ENCODE assay signal across 1 cellular context in genomic region chr19:54137114-54137912, GRCh38.
TF ChIP-seq lines count a peak whose summit lies in the region.

Gene CNOT3, plus strand, starts transcription at chr19:54137762. Its CDS starts 5,217 bp downstream, at chr19:54142979.

TF ChIP-seq in K562, 482 proteins besides CTCF, POLR2A, EP300 and RAD21 (continued from another document and continues in another):
- TF ChIP-seq RBM22 (IDR thresholded peaks at IDR 0.05; ENCODE audit: low read depth, low read length, poor library complexity, severe bottlenecking) (no peak), SMARCA4 (IDR thresholded peaks at IDR 0.05) (no peak), SUPT5H (IDR thresholded peaks at IDR 0.05) (peak; percentile 79), GABPA (tag; conservative IDR thresholded peaks at IDR 0.05; ENCODE audit: low read depth) (peak; percentile 11), SIN3A (IDR thresholded peaks at IDR 0.05; ENCODE audit: borderline replicate concordance in 2 of 2, control insufficient read depth in 1 of 2, low read depth in 2 of 2, low read length in 2 of 2) (no peak; a peak in 1 of 4 replicates), PKNOX1 (IDR thresholded peaks at IDR 0.05) (peak; percentile 99), ZFX (CRISPR knock-in tag; IDR thresholded peaks at IDR 0.05) (peak; percentile 91), GATAD2A (IDR thresholded peaks at IDR 0.05) (no peak), KDM5B (IDR thresholded peaks at IDR 0.05; ENCODE audit: insufficient replicate concordance, low read depth, low read length) (peak; percentile 76), POU5F1 (IDR thresholded peaks at IDR 0.05; ENCODE audit: borderline replicate concordance, low read depth, low read length, partially characterized antibody) (no peak), ZC3H8 (IDR thresholded peaks at IDR 0.05) (no peak), FOXA1 (IDR thresholded peaks at IDR 0.05; ENCODE audit: borderline replicate concordance) (no peak), NEUROD1 (IDR thresholded peaks at IDR 0.05; ENCODE audit: borderline replicate concordance, low read depth, low read length, partially characterized antibody) (peak; percentile 100), ZBTB49 (CRISPR knock-in tag; IDR thresholded peaks at IDR 0.05; ENCODE audit: borderline replicate concordance) (no peak), ZNF79 (CRISPR knock-in tag; IDR thresholded peaks at IDR 0.05; ENCODE audit: low read depth) (no peak), HCFC1 (IDR thresholded peaks at IDR 0.05; ENCODE audit: low read depth, low read length) (peak; percentile 43; the same call in 1 of the 2 replicates), ZC3H11A (IDR thresholded peaks at IDR 0.05; ENCODE audit: low read depth, low read length) (no peak), HBP1 (CRISPR knock-in tag; IDR thresholded peaks at IDR 0.05) (no peak; the same call in 1 of the 2 replicates), MAZ (CRISPR knock-in tag; conservative IDR thresholded peaks at IDR 0.05 in 1 of 2, IDR thresholded peaks at IDR 0.05 in 1 of 2) (peak; percentile 66 to 71; a peak in 3 of 4 replicates), MTA3 (IDR thresholded peaks at IDR 0.05; ENCODE audit: borderline replicate concordance) (peak; percentile 75; the same call in 1 of the 2 replicates), CEBPG (CRISPR knock-in tag; IDR thresholded peaks at IDR 0.05) (no peak), CEBPG (tag; conservative IDR thresholded peaks at IDR 0.05 in 1 of 2, IDR thresholded peaks at IDR 0.05 in 1 of 2) (no peak), NRF1 (conservative IDR thresholded peaks at IDR 0.05 in 1 of 2, IDR thresholded peaks at IDR 0.05 in 1 of 2) (peak; percentile 92 to 93), NFATC3 (IDR thresholded peaks at IDR 0.05) (no peak), NUFIP1 (IDR thresholded peaks at IDR 0.05; ENCODE audit: partially characterized antibody) (no peak), ZBTB11 (CRISPR knock-in tag; IDR thresholded peaks at IDR 0.05) (no peak), ZMIZ1 (IDR thresholded peaks at IDR 0.05; ENCODE audit: low read depth in 2 of 2, low read length in 2 of 2) (no peak), C11orf30 (IDR thresholded peaks at IDR 0.05; ENCODE audit: low read depth) (peak; percentile 69), ZNF696 (CRISPR knock-in tag; conservative IDR thresholded peaks at IDR 0.05) (no peak), SRF (CRISPR knock-in tag; IDR thresholded peaks at IDR 0.05) (peak in 1 of 2 experiments; percentile 13; a peak in 1 of 4 replicates), NFIX (CRISPR knock-in tag; IDR thresholded peaks at IDR 0.05; ENCODE audit: low read depth) (no peak), IRF9 (tag; IDR thresholded peaks at IDR 0.05) (no peak), FUS (optimal IDR thresholded peaks at IDR 0.05; ENCODE audit: low read depth, low read length) (no peak), ZNF23 (CRISPR knock-in tag; IDR thresholded peaks at IDR 0.05) (no peak), FIP1L1 (IDR thresholded peaks at IDR 0.05; ENCODE audit: low read depth, low read length, poor library complexity, severe bottlenecking) (no peak), SMARCC2 (IDR thresholded peaks at IDR 0.05; ENCODE audit: low read depth) (no peak), XRCC3 (IDR thresholded peaks at IDR 0.05) (no peak), IRF2 (CRISPR knock-in tag; IDR thresholded peaks at IDR 0.05) (no peak), CBFA2T2 (conservative IDR thresholded peaks at IDR 0.05) (no peak), MECOM (CRISPR knock-in tag; IDR thresholded peaks at IDR 0.05) (no peak), SPI1 (IDR thresholded peaks at IDR 0.05; ENCODE audit: borderline replicate concordance, low read depth, low read length) (peak; percentile 10; the same call in 1 of the 2 replicates), ASH1L (IDR thresholded peaks at IDR 0.05; ENCODE audit: borderline replicate concordance, low read depth, partially characterized antibody) (peak; percentile 99), LEF1 (IDR thresholded peaks at IDR 0.05) (peak; percentile 55; the same call in 1 of the 2 replicates)
- TF ChIP-seq, protein P1, sequence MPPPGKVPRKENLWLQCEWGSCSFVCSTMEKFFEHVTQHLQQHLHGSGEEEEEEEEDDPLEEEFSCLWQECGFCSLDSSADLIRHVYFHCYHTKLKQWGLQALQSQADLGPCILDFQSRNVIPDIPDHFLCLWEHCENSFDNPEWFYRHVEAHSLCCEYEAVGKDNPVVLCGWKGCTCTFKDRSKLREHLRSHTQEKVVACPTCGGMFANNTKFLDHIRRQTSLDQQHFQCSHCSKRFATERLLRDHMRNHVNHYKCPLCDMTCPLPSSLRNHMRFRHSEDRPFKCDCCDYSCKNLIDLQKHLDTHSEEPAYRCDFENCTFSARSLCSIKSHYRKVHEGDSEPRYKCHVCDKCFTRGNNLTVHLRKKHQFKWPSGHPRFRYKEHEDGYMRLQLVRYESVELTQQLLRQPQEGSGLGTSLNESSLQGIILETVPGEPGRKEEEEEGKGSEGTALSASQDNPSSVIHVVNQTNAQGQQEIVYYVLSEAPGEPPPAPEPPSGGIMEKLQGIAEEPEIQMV (tag; conservative IDR thresholded peaks at IDR 0.05; ENCODE audit: low read depth): peak; percentile 96
- TF ChIP-seq, protein P2, sequence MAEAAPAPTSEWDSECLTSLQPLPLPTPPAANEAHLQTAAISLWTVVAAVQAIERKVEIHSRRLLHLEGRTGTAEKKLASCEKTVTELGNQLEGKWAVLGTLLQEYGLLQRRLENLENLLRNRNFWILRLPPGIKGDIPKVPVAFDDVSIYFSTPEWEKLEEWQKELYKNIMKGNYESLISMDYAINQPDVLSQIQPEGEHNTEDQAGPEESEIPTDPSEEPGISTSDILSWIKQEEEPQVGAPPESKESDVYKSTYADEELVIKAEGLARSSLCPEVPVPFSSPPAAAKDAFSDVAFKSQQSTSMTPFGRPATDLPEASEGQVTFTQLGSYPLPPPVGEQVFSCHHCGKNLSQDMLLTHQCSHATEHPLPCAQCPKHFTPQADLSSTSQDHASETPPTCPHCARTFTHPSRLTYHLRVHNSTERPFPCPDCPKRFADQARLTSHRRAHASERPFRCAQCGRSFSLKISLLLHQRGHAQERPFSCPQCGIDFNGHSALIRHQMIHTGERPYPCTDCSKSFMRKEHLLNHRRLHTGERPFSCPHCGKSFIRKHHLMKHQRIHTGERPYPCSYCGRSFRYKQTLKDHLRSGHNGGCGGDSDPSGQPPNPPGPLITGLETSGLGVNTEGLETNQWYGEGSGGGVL (CRISPR knock-in tag; IDR thresholded peaks at IDR 0.05): no peak
- TF ChIP-seq, protein P3, sequence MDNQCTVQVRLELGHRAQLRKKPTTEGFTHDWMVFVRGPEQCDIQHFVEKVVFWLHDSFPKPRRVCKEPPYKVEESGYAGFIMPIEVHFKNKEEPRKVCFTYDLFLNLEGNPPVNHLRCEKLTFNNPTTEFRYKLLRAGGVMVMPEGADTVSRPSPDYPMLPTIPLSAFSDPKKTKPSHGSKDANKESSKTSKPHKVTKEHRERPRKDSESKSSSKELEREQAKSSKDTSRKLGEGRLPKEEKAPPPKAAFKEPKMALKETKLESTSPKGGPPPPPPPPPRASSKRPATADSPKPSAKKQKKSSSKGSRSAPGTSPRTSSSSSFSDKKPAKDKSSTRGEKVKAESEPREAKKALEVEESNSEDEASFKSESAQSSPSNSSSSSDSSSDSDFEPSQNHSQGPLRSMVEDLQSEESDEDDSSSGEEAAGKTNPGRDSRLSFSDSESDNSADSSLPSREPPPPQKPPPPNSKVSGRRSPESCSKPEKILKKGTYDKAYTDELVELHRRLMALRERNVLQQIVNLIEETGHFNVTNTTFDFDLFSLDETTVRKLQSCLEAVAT (IDR thresholded peaks at IDR 0.05): peak; percentile 15 to 97; a peak in 2 of 4 replicates
